Comparison of ENCODE assay signal across 1 cellular context in the genomic region with DNA sequence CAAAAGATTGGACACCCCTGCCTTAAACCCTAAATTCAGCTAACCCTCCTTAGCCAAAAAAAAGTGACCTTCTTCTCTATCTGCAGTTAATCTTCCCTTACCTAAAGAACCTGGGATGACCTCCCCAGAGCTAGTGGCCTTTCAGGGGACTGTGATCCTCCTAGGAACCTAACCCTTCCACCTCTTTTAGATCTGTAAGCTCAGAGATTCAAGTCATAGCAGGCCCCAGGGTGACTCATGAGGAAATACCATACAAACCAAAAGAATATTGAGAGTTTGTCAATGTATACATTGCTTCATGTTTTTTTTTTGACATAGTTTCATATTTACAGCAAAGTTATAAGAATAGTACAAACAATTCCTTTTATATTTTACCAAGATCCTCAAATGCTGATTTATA.
TF ChIP-seq lines count a peak whose summit lies in the region.

No MANE protein-coding gene starts in this region.

TF ChIP-seq in GM23338, 12 proteins besides CTCF, POLR2A, EP300 and RAD21 (continued from another document):
- TF ChIP-seq, protein P1, sequence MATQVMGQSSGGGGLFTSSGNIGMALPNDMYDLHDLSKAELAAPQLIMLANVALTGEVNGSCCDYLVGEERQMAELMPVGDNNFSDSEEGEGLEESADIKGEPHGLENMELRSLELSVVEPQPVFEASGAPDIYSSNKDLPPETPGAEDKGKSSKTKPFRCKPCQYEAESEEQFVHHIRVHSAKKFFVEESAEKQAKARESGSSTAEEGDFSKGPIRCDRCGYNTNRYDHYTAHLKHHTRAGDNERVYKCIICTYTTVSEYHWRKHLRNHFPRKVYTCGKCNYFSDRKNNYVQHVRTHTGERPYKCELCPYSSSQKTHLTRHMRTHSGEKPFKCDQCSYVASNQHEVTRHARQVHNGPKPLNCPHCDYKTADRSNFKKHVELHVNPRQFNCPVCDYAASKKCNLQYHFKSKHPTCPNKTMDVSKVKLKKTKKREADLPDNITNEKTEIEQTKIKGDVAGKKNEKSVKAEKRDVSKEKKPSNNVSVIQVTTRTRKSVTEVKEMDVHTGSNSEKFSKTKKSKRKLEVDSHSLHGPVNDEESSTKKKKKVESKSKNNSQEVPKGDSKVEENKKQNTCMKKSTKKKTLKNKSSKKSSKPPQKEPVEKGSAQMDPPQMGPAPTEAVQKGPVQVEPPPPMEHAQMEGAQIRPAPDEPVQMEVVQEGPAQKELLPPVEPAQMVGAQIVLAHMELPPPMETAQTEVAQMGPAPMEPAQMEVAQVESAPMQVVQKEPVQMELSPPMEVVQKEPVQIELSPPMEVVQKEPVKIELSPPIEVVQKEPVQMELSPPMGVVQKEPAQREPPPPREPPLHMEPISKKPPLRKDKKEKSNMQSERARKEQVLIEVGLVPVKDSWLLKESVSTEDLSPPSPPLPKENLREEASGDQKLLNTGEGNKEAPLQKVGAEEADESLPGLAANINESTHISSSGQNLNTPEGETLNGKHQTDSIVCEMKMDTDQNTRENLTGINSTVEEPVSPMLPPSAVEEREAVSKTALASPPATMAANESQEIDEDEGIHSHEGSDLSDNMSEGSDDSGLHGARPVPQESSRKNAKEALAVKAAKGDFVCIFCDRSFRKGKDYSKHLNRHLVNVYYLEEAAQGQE (IDR thresholded peaks at IDR 0.05; ENCODE audit: unreplicated experiment): no peak
- TF ChIP-seq, protein P2, sequence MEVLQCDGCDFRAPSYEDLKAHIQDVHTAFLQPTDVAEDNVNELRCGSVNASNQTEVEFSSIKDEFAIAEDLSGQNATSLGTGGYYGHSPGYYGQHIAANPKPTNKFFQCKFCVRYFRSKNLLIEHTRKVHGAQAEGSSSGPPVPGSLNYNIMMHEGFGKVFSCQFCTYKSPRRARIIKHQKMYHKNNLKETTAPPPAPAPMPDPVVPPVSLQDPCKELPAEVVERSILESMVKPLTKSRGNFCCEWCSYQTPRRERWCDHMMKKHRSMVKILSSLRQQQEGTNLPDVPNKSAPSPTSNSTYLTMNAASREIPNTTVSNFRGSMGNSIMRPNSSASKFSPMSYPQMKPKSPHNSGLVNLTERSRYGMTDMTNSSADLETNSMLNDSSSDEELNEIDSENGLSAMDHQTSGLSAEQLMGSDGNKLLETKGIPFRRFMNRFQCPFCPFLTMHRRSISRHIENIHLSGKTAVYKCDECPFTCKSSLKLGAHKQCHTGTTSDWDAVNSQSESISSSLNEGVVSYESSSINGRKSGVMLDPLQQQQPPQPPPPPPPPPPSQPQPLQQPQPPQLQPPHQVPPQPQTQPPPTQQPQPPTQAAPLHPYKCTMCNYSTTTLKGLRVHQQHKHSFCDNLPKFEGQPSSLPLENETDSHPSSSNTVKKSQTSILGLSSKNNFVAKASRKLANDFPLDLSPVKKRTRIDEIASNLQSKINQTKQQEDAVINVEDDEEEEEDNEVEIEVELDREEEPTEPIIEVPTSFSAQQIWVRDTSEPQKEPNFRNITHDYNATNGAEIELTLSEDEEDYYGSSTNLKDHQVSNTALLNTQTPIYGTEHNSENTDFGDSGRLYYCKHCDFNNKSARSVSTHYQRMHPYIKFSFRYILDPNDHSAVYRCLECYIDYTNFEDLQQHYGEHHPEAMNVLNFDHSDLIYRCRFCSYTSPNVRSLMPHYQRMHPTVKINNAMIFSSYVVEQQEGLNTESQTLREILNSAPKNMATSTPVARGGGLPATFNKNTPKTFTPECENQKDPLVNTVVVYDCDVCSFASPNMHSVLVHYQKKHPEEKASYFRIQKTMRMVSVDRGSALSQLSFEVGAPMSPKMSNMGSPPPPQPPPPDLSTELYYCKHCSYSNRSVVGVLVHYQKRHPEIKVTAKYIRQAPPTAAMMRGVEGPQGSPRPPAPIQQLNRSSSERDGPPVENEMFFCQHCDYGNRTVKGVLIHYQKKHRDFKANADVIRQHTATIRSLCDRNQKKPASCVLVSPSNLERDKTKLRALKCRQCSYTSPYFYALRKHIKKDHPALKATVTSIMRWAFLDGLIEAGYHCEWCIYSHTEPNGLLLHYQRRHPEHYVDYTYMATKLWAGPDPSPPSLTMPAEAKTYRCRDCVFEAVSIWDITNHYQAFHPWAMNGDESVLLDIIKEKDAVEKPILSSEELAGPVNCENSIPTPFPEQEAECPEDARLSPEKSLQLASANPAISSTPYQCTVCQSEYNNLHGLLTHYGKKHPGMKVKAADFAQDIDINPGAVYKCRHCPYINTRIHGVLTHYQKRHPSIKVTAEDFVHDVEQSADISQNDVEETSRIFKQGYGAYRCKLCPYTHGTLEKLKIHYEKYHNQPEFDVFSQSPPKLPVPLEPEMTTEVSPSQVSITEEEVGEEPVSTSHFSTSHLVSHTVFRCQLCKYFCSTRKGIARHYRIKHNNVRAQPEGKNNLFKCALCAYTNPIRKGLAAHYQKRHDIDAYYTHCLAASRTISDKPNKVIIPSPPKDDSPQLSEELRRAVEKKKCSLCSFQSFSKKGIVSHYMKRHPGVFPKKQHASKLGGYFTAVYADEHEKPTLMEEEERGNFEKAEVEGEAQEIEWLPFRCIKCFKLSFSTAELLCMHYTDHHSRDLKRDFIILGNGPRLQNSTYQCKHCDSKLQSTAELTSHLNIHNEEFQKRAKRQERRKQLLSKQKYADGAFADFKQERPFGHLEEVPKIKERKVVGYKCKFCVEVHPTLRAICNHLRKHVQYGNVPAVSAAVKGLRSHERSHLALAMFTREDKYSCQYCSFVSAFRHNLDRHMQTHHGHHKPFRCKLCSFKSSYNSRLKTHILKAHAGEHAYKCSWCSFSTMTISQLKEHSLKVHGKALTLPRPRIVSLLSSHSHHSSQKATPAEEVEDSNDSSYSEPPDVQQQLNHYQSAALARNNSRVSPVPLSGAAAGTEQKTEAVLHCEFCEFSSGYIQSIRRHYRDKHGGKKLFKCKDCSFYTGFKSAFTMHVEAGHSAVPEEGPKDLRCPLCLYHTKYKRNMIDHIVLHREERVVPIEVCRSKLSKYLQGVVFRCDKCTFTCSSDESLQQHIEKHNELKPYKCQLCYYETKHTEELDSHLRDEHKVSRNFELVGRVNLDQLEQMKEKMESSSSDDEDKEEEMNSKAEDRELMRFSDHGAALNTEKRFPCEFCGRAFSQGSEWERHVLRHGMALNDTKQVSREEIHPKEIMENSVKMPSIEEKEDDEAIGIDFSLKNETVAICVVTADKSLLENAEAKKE (CRISPR knock-in tag; IDR thresholded peaks at IDR 0.05): no peak
- no peak for TF ChIP-seq ZNF114 (CRISPR knock-in tag; IDR thresholded peaks at IDR 0.05)
- no peak for TF ChIP-seq ETS1 (IDR thresholded peaks at IDR 0.05)
- no peak for TF ChIP-seq CREB1 (CRISPR knock-in tag; IDR thresholded peaks at IDR 0.05; ENCODE audit: low read depth)
- no peak for TF ChIP-seq NANOG (IDR thresholded peaks at IDR 0.05; ENCODE audit: borderline replicate concordance)
- no peak for TF ChIP-seq EZH2phosphoT487 (IDR thresholded peaks at IDR 0.05; ENCODE audit: unreplicated experiment)
- no peak for TF ChIP-seq JUNB (IDR thresholded peaks at IDR 0.05; ENCODE audit: unreplicated experiment)
- TF ChIP-seq EZH2 (IDR thresholded peaks at IDR 0.05; ENCODE audit: low read depth, unreplicated experiment): no peak
- no peak for TF ChIP-seq ZNF331 (CRISPR knock-in tag; IDR thresholded peaks at IDR 0.05; ENCODE audit: low read depth)
